9 cellular contexts compared by ENCODE assay signal in genomic region chrX:120380699-120381098, GRCh38. TPM values are rescaled to one million over a fixed set of nuclear protein-coding genes. Genes with fewer than 3 reads are reported as not detected.
DNase-seq lines count a peak whose midpoint lies in the region; ATAC-seq and TF ChIP-seq lines count a peak whose summit lies in the region.
"Had no signal": no experiment of that assay in that cellular context is flagged by ENCODE, and none has a peak within 500 bp of the region (broad histone marks: within the 10 kb centered on the region; RNA-seq: fewer than 3 reads in every experiment).

No MANE protein-coding gene starts in this region.

- H3K4me3 ChIP-seq in A673 (ENCODE audit: low read depth, low read length, poor library complexity, severe bottlenecking) = no peak overlapping the region
- no peak overlapping the region for H3K4me3 ChIP-seq in KMS-11 (IDR thresholded peaks at IDR 0.05; ENCODE audit: insufficient read depth, low read depth, low read length)

- H3K27me3 Mint-ChIP-seq in WTC11 (ENCODE audit: low read depth) (no peaks in the 10 kb centered on the region), immature natural killer cell (ENCODE audit: low read depth in 3 of 3) (peaks cover 0 to 17% (median 7%) of the 10 kb centered on the region in 3 donors), nephron progenitor cell (ENCODE audit: low read depth, poor library complexity) (peaks cover 15% of the 10 kb centered on the region)
- H3K27me3 Mint-ChIP-seq: brain had no signal

- no TSS peak for BruUV-seq in A673 (replicated peaks; lab: Mats Ljungman, UMichigan)

- no peaks in the 10 kb centered on the region for H3K79me2 ChIP-seq in KMS-11 (ENCODE audit: insufficient read depth, low read depth)

- H4K20me1 ChIP-seq in KMS-11 (ENCODE audit: insufficient read depth) = no peaks in the 10 kb centered on the region

- H3K9me3 ChIP-seq in A673 (ENCODE audit: low read depth, low read length, poor library complexity, severe bottlenecking) = no peaks in the 10 kb centered on the region

- no peaks in the 10 kb centered on the region for H3K36me3 ChIP-seq in A673 (ENCODE audit: insufficient read depth, low read length, poor library complexity, severe bottlenecking)
- no peaks in the 10 kb centered on the region for H3K36me3 ChIP-seq in KMS-11 (ENCODE audit: insufficient read depth)

- TF ChIP-seq CTCF in A673 (conservative IDR thresholded peaks at IDR 0.05; ENCODE audit: low read depth, low read length) = peak; percentile 48
- peak; percentile 21; the same call in 1 of the 2 replicates for TF ChIP-seq CTCF in GM12874 (IDR thresholded peaks at IDR 0.05; ENCODE audit: insufficient read depth, low read depth, low read length)
- TF ChIP-seq CTCF in KMS-11 (conservative IDR thresholded peaks at IDR 0.05; ENCODE audit: low read depth, low read length) = peak; percentile 63
- no peak for TF ChIP-seq CTCF in WTC11 (IDR thresholded peaks at IDR 0.05)
- no peak for TF ChIP-seq CTCF in nephron progenitor cell (IDR thresholded peaks at IDR 0.05)

- H3K9me3 Mint-ChIP-seq in WTC11 (no peaks in the 10 kb centered on the region), immature natural killer cell (no peaks in the 10 kb centered on the region), nephron progenitor cell (peaks cover 27% of the 10 kb centered on the region)

- POLR2A ChIA-PET in A673 (lab: Charles Lee; ENCODE audit: low non-redundant PET) (no interaction called here), WTC11 (lab: Charles Lee) (no interaction called here)

- H3K27me3 ChIP-seq in A673 (replicated peaks; ENCODE audit: insufficient read depth, low read depth, low read length, poor library complexity) (no peaks in the 10 kb centered on the region), KMS-11 (ENCODE audit: insufficient read depth, low read depth) (no peaks in the 10 kb centered on the region)

- no peak overlapping the region for H3K27ac ChIP-seq in A673 (ENCODE audit: low read depth, low read length, poor library complexity, severe bottlenecking)
- no peak overlapping the region for H3K27ac ChIP-seq in KMS-11

- peak overlapping the region; percentile 44; the same call in 1 of the 2 replicates for H2AFZ ChIP-seq in KMS-11 (ENCODE audit: low read depth)

- ATAC-seq in WTC11 = peak; percentile 84

- peak; percentile 32 for DNase-seq in A673 (ENCODE audit: low spot score)
- DNase-seq in WTC11 (ENCODE audit: low spot score) = no peak
- peak; percentile 6 to 19 (median 7) for DNase-seq in immature natural killer cell
- no peak for DNase-seq in occipital lobe (lab: John Stamatoyannopoulos, UW)
- no peak for DNase-seq in nephron progenitor cell
- no peak for DNase-seq in amygdala (lab: John Stamatoyannopoulos, UW)

- H3K4me1 ChIP-seq in A673 (ENCODE audit: insufficient read depth, low read length, poor library complexity, severe bottlenecking) = no peaks in the 10 kb centered on the region
- H3K4me1 ChIP-seq in KMS-11 (ENCODE audit: low read depth, poor library complexity, severe bottlenecking) = no peaks in the 10 kb centered on the region

- H3K27ac Mint-ChIP-seq in WTC11 (no peak overlapping the region), immature natural killer cell (no peak overlapping the region), nephron progenitor cell (no peak overlapping the region)
- H3K27ac Mint-ChIP-seq: brain had no signal

- H3K4me3 Mint-ChIP-seq in WTC11 (no peak overlapping the region), immature natural killer cell (no peak overlapping the region), nephron progenitor cell (no peak overlapping the region)
- H3K4me3 Mint-ChIP-seq: brain had no signal

- intact Hi-C loops in A673 (cut with micrococcal nuclease; ENCODE audit: unreplicated experiment) = loop anchor here (1.0 kb wide), 1 partner anchor 70 kb away; no protein-coding TSS in a partner anchor

- no peak overlapping the region for H3K4me2 ChIP-seq in KMS-11

- no peaks in the 10 kb centered on the region for H3K36me3 Mint-ChIP-seq in WTC11
- no peaks in the 10 kb centered on the region for H3K36me3 Mint-ChIP-seq in immature natural killer cell
- no peaks in the 10 kb centered on the region for H3K36me3 Mint-ChIP-seq in nephron progenitor cell (ENCODE audit: low read depth)
- H3K36me3 Mint-ChIP-seq: brain had no signal

- no peak overlapping the region for H3K9ac ChIP-seq in KMS-11

- CTCF ChIA-PET in A673 (lab: Charles Lee) = interaction anchor here (1.0 kb wide), 1 partner anchor 71 kb away, joined by 4 read pairs; no protein-coding TSS in a partner anchor
- CTCF ChIA-PET in WTC11 (lab: Charles Lee) = interaction anchor here (1.0 to 1.4 kb wide), 4 partner anchors 16 to 105 kb away, joined by 3 to 15 read pairs (median 4); no protein-coding TSS in a partner anchor

- H3K4me1 Mint-ChIP-seq in WTC11 (peaks cover 20% of the 10 kb centered on the region), immature natural killer cell (peaks cover 0 to 4% of the 10 kb centered on the region in 2 donors), nephron progenitor cell (no peaks in the 10 kb centered on the region)
- H3K4me1 Mint-ChIP-seq: brain had no signal

TF ChIP-seq in WTC11, 78 proteins besides CTCF, POLR2A, EP300 and RAD21:
- no peak for TF ChIP-seq JUN (CRISPR knock-in tag; IDR thresholded peaks at IDR 0.05)
- TF ChIP-seq USF2 (CRISPR knock-in tag; IDR thresholded peaks at IDR 0.05) = peak; percentile 71
- no peak for TF ChIP-seq ZBTB21 (CRISPR knock-in tag; IDR thresholded peaks at IDR 0.05; ENCODE audit: borderline replicate concordance)
- no peak for TF ChIP-seq E2F4 (CRISPR knock-in tag; IDR thresholded peaks at IDR 0.05; ENCODE audit: borderline replicate concordance, low read depth)
- peak; percentile 56; the same call in 1 of the 2 replicates for TF ChIP-seq USF1 (CRISPR knock-in tag; IDR thresholded peaks at IDR 0.05)
- no peak for TF ChIP-seq CREM (CRISPR knock-in tag; IDR thresholded peaks at IDR 0.05)
- no peak for TF ChIP-seq GRHL2 (CRISPR knock-in tag; IDR thresholded peaks at IDR 0.05; ENCODE audit: insufficient replicate concordance, severe bottlenecking)
- TF ChIP-seq SMAD4 (CRISPR knock-in tag; IDR thresholded peaks at IDR 0.05) = no peak

RNA-seq across cellular contexts. Expression of gene ATP1B4, which starts 18.8 kb away (rescaled TPM):
- total RNA-seq in A673 (2021) (not detected in 2 replicates), WTC11 (2021) (not detected in 3 replicates), occipital lobe (under 0.01 TPM)
- polyA plus RNA-seq in immature natural killer cell = not detected

Comparison
In these comparisons a context has a peak if more than half of its experiments do, and no peak if none do; other contexts are left out.
1. DNase-seq: peak in A673 (single experiment) and immature natural killer cell (3 of 3); none in WTC11 (single experiment), occipital lobe (single experiment), nephron progenitor cell (single experiment) and amygdala (0 of 56).
2. CTCF ChIP-seq: peak in A673 (single experiment), GM12874 (single experiment) and KMS-11 (single experiment); none in WTC11 (single experiment) and nephron progenitor cell (single experiment).